ENCODE assay signal across 20 cellular contexts in genomic region chr12:66497000-66497897, GRCh38.
DNase-seq lines count a peak whose midpoint lies in the region; ATAC-seq, FAIRE-seq and TF ChIP-seq lines count a peak whose summit lies in the region.
"Had no signal": no experiment of that assay in that cellular context is flagged by ENCODE, and none has a peak within 500 bp of the region (broad histone marks: within the 10 kb centered on the region; RNA-seq: fewer than 3 reads in every experiment).

No MANE protein-coding gene starts in this region.

- peaks cover 70% of the 10 kb centered on the region for H3K4me1 Mint-ChIP-seq in Calu3 (ENCODE audit: low read depth, unreplicated experiment)

- no peaks in the 10 kb centered on the region for H3K79me1 ChIP-seq in H1 (ENCODE audit: low read depth, low read length)

- no peak for TF ChIP-seq RAD21 in H1 (IDR thresholded peaks at IDR 0.05 in 1 of 2, conservative IDR thresholded peaks at IDR 0.05 in 1 of 2; ENCODE audit: low read depth in 2 of 2, low read length in 2 of 2)

- TF ChIP-seq POLR2A in H1 (IDR thresholded peaks at IDR 0.05; ENCODE audit: control extremely low read depth in 1 of 2, low read depth in 2 of 2, low read length in 2 of 2) = no peak

- H3K18ac ChIP-seq in H1 (ENCODE audit: extremely low read depth, low read length) = peak overlapping the region; percentile 88; the same call in 1 of the 2 replicates

- peak overlapping the region; percentile 95 for H2BK120ac ChIP-seq in H1 (replicated peaks; ENCODE audit: low read depth, low read length)

- peak overlapping the region; percentile 44 to 61 for H3K4me2 ChIP-seq in H1 (ENCODE audit: insufficient read depth in 1 of 2, low read depth in 2 of 2, low read length in 2 of 2)

- H4K8ac ChIP-seq in H1 (ENCODE audit: extremely low read depth, insufficient read depth, low read length) = peak overlapping the region; percentile 7; the same call in 1 of the 2 replicates

- H3K27ac ChIP-seq in HUES64 (ENCODE audit: low read depth, low read length) (peak overlapping the region; percentile 90), H1 (ENCODE audit: low read depth, low read length) (peak overlapping the region; percentile 83; the same call in 1 of the 2 replicates)

- H3K4me1 ChIP-seq in HUES64 (ENCODE audit: insufficient read depth, low read length) = peaks cover 65% of the 10 kb centered on the region
- peaks cover 4 to 23% (median 17%) of the 10 kb centered on the region in 4 experiments for H3K4me1 ChIP-seq in H1 (replicated peaks in 1 of 4; ENCODE audit: control insufficient read depth in 3 of 4, insufficient read depth in 4 of 4, low read length in 3 of 4)
- peaks cover 45% of the 10 kb centered on the region for H3K4me1 ChIP-seq in iPS-15b (ENCODE audit: control insufficient read depth, insufficient read depth, low read length)

- POLR2A ChIA-PET in H1 (lab: Charles Lee; ENCODE audit: partially characterized antibody) = interaction anchor here (1.0 to 1.7 kb wide), 4 partner anchors 8 to 153 kb away, joined by 3 to 4 read pairs (median 4); no protein-coding TSS in a partner anchor

- no peaks in the 10 kb centered on the region for H4K20me1 ChIP-seq in H1 (replicated peaks in 1 of 2; ENCODE audit: control insufficient read depth in 1 of 2, insufficient read depth in 2 of 2, low read length in 2 of 2)

- H3K36me3 Mint-ChIP-seq in Calu3 (ENCODE audit: insufficient read depth, unreplicated experiment) = no peaks in the 10 kb centered on the region

- H3K27me3 Mint-ChIP-seq in Calu3 (ENCODE audit: unreplicated experiment) = no peaks in the 10 kb centered on the region

- ATAC-seq in GM18520 (IDR thresholded peaks at IDR 0.05; ENCODE audit: unreplicated experiment) = no peak
- ATAC-seq in GM19452 (IDR thresholded peaks at IDR 0.05; ENCODE audit: unreplicated experiment) = no peak
- ATAC-seq in HG02759 (IDR thresholded peaks at IDR 0.05; ENCODE audit: unreplicated experiment) = no peak
- ATAC-seq: GM12878, SK-N-SH treated with all-trans-retinoic acid at 6 μM for 48 hours had no signal

- no peaks in the 10 kb centered on the region for H3K36me3 ChIP-seq in HUES64 (ENCODE audit: insufficient read depth, low read length)
- H3K36me3 ChIP-seq in H1 (ENCODE audit: control insufficient read depth in 2 of 4, insufficient read depth in 4 of 4, low read length in 3 of 4) = no peaks in the 10 kb centered on the region
- no peaks in the 10 kb centered on the region for H3K36me3 ChIP-seq in iPS-15b (ENCODE audit: control insufficient read depth, insufficient read depth, low read length)

- H3K4me3 ChIP-seq in HUES64 (ENCODE audit: low read length) = no peak overlapping the region
- H3K4me3 ChIP-seq in H1 (ENCODE audit: extremely low read depth in 1 of 4, insufficient read depth in 2 of 4, low read depth in 3 of 4, low read length in 4 of 4) = peak overlapping the region in 1 of 4 experiments; percentile 9; a peak in 1 of 8 replicates
- peak overlapping the region; percentile 20 for H3K4me3 ChIP-seq in iPS-15b (ENCODE audit: low read depth, low read length)
- H3K4me3 ChIP-seq: GM12878 had no signal

- BruUV-seq in Calu3 (replicated peaks; lab: Mats Ljungman, UMichigan) = no TSS peak

- H3K4me3 Mint-ChIP-seq in Calu3 (ENCODE audit: low read depth, unreplicated experiment) = no peak overlapping the region

- H3K23me2 ChIP-seq in H1 (ENCODE audit: low read depth, low read length) = no peaks in the 10 kb centered on the region

- peak overlapping the region; percentile 81 for H4K5ac ChIP-seq in H1 (ENCODE audit: insufficient read length, low read depth, low read length)

- H3K27ac Mint-ChIP-seq in Calu3 (ENCODE audit: unreplicated experiment) = peak overlapping the region; percentile 14

- TF ChIP-seq CTCF in Calu3 (IDR thresholded peaks at IDR 0.05; ENCODE audit: unreplicated experiment) (no peak), H1 (IDR thresholded peaks at IDR 0.05; ENCODE audit: control extremely low read depth in 1 of 3, insufficient read depth in 1 of 3, low read depth in 1 of 3, low read length in 3 of 3) (no peak)

- peak overlapping the region; percentile 94 for H3K4ac ChIP-seq in H1 (replicated peaks; ENCODE audit: insufficient read length, low read depth, low read length)

- no peak overlapping the region for H3K14ac ChIP-seq in H1 (ENCODE audit: insufficient read length)

- intact Hi-C loops in Calu3 (cut with micrococcal nuclease; ENCODE audit: unreplicated experiment) = no loop called here

- H3K79me2 ChIP-seq in H1 (ENCODE audit: control insufficient read depth in 1 of 2, insufficient read depth in 2 of 2, low read length in 2 of 2) = no peaks in the 10 kb centered on the region

- peak overlapping the region; percentile 66 for H3K9ac ChIP-seq in HUES64 (ENCODE audit: low read depth, low read length)
- H3K9ac ChIP-seq in H1 (replicated peaks in 1 of 4; ENCODE audit: extremely low read depth in 1 of 4, low read depth in 3 of 4, low read length in 3 of 4) = peak overlapping the region in 2 of 4 experiments; percentile 13 to 55; a peak in 3 of 7 replicates
- H3K9ac ChIP-seq in iPS-15b (ENCODE audit: low read depth, low read length) = peak overlapping the region; percentile 62

- H4K91ac ChIP-seq in H1 (replicated peaks; ENCODE audit: insufficient read length, low read length) = peak overlapping the region; percentile 98

- peak; percentile 24 for FAIRE-seq in H1 (lab: Jason Lieb, UNC)
- FAIRE-seq: A204.1, GM12878, GM18507, RCC 7860 had no signal

- H2BK12ac ChIP-seq in H1 (ENCODE audit: low read depth, low read length) = peak overlapping the region; percentile 82

- peak overlapping the region; percentile 89; the same call in 1 of the 2 replicates for H2BK20ac ChIP-seq in H1 (ENCODE audit: low read length)

- no peaks in the 10 kb centered on the region for H3K9me3 Mint-ChIP-seq in Calu3 (ENCODE audit: low read depth, unreplicated experiment)

- no peak overlapping the region for H3K23ac ChIP-seq in H1 (ENCODE audit: insufficient read length)

- H3K27me3 ChIP-seq in HUES64 (ENCODE audit: insufficient read depth, low read length) = no peaks in the 10 kb centered on the region
- no peaks in the 10 kb centered on the region for H3K27me3 ChIP-seq in H1 (replicated peaks in 1 of 4; ENCODE audit: control insufficient read depth in 3 of 4, extremely low read depth in 1 of 4, insufficient read depth in 3 of 4, low read length in 3 of 4)
- H3K27me3 ChIP-seq in iPS-15b (ENCODE audit: control insufficient read depth, insufficient read depth, low read length) = no peaks in the 10 kb centered on the region

- 7% methylated on average over 7 of the region's 8 CpGs for WGBS in HUES64
- 30% methylated on average over 8 of the region's 8 CpGs; no CpG with 5 or more reads in 1 of the 2 experiments for WGBS in H1 (ENCODE audit: extremely low coverage in 1 of 2, insufficient coverage in 1 of 2, insufficient read length in 1 of 2, insufficient replicate concordance in 2 of 2, low coverage in 1 of 2, low lambda C conversion rate in 2 of 2, missing lambda C conversion rate in 1 of 2), 2 experiments

- no peak for TF ChIP-seq EP300 in H1 (IDR thresholded peaks at IDR 0.05; ENCODE audit: borderline replicate concordance in 1 of 2, low read depth in 2 of 2, low read length in 2 of 2)

- DNase-seq in Calu3 = no peak
- DNase-seq in H1 (ENCODE audit: low read depth in 1 of 2, low spot score in 2 of 2) = peak; percentile 54 to 61
- no peak for DNase-seq in NCI-H524 (lab: John Stamatoyannopoulos, UW)
- DNase-seq: C1 segment of cervical spinal cord, DMS153, IMR-90, Kasumi-1, NCI-H2081, NCI-H82, SHP77 had no signal

- H3K56ac ChIP-seq in H1 (replicated peaks; ENCODE audit: insufficient read length, low read depth, low read length) = peak overlapping the region; percentile 66

- 0 out of 2 replicates have a peak overlapping the region, but pooled peaks have one; percentile 6 for H2BK15ac ChIP-seq in H1 (ENCODE audit: low read length)

- no peaks in the 10 kb centered on the region for H3K9me3 ChIP-seq in HUES64 (ENCODE audit: insufficient read depth, low read depth, low read length)
- H3K9me3 ChIP-seq in H1 (ENCODE audit: insufficient read depth in 2 of 2, low read depth in 1 of 2, low read length in 1 of 2) = no peaks in the 10 kb centered on the region
- H3K9me3 ChIP-seq in iPS-15b (ENCODE audit: control insufficient read depth, insufficient read depth, low read length) = no peaks in the 10 kb centered on the region

- no peak overlapping the region for H2AFZ ChIP-seq in H1 (ENCODE audit: low read length)

- CTCF ChIA-PET in Calu3 (lab: Charles Lee) = interaction anchor here (1.0 kb wide), 1 partner anchor 12 kb away, joined by 3 read pairs; no protein-coding TSS in a partner anchor
- CTCF ChIA-PET in H1 (lab: Charles Lee; ENCODE audit: partially characterized antibody) = interaction anchor here (1.7 to 1.9 kb wide), 2 partner anchors 10 to 89 kb away, joined by 4 to 5 read pairs; no protein-coding TSS in a partner anchor

- H2BK5ac ChIP-seq in H1 (ENCODE audit: low read depth, low read length) = peak overlapping the region; percentile 99

- peak overlapping the region; percentile 95 for H2AK5ac ChIP-seq in H1 (ENCODE audit: low read depth, low read length)

TF ChIP-seq in H1, 55 proteins besides CTCF, POLR2A, EP300 and RAD21:
- TF ChIP-seq USF2 (IDR thresholded peaks at IDR 0.05; ENCODE audit: low read length) = no peak
- no peak for TF ChIP-seq TEAD4 (IDR thresholded peaks at IDR 0.05; ENCODE audit: low read depth, low read length)
- TF ChIP-seq PHF8 (conservative IDR thresholded peaks at IDR 0.05; ENCODE audit: low read depth, low read length) = no peak
- TF ChIP-seq SP4 (IDR thresholded peaks at IDR 0.05; ENCODE audit: low read length) = no peak
- 0 out of 2 replicates have a peak, but pooled peaks have one; percentile 21 for TF ChIP-seq POLR2AphosphoS5 (IDR thresholded peaks at IDR 0.05; ENCODE audit: low read depth, low read length)
- TF ChIP-seq KDM5A (IDR thresholded peaks at IDR 0.05; ENCODE audit: low read length) = no peak
- peak; percentile 27; the same call in 1 of the 2 replicates for TF ChIP-seq CEBPB (IDR thresholded peaks at IDR 0.05; ENCODE audit: low read depth, low read length)

Comparison
In these comparisons a context has a peak if more than half of its experiments do, and no peak if none do; other contexts are left out.
1. DNase-seq: peak in H1 (2 of 2); none in Calu3 (single experiment) and NCI-H524 (0 of 2).